Comparison of ENCODE assay signal across 1 cellular context in the genomic region with DNA sequence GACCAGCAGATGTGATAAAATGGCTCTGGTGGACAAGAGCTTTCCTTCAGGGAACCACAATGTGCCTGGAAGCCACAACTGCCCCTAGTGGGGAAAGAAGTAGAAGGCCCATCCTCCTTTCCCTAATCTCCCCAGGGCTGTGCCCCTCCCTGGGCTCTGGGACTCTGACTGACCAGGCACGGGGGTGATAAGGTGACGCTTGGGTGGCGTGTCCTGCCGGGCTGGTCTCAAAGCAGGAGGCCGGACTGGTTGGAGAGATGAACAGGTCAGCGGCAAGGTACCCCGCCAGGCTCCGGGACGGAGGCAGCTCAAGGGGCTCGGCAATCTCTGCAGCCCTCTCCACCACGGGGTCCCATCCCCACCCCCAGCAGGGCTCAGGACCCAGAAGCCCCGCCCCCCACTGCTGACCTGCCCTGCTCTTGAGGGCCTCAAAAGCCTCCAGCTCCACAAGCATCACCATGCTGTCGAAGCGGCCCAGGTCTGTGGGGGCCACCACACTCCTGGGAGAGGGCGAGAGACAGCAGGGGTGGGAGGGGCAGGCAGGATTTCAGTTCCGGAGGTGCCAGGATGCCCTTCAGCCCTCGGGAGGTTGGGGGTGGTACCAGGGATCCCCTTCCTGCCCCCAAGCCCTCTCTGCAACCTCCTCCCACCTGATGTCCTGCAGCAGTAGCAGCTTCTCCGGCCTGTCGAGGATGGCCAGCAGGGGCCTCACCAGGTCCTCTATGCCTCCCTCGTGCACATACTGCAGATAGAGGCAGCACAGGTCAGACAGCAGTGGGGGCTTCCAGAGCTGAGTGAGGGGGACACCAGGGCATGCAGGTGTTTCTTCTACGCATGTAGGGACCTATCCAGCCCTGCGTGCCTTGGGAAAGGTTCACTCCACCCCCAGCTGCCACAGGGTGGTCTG.
A peak's percentile ranks its signal among the peaks of the same experiment; 100 is the strongest.
TF ChIP-seq lines count a peak whose summit lies in the region.

No MANE protein-coding gene starts in this region.

TF ChIP-seq in K562, 482 proteins besides CTCF, POLR2A, EP300 and RAD21 (continues in another document):
- TF ChIP-seq ADNP (tag; IDR thresholded peaks at IDR 0.05) (no peak), MAZ (CRISPR knock-in tag; conservative IDR thresholded peaks at IDR 0.05 in 1 of 2, IDR thresholded peaks at IDR 0.05 in 1 of 2) (peak in 1 of 2 experiments; percentile 75; a peak in 1 of 4 replicates), ZNF695 (CRISPR knock-in tag; IDR thresholded peaks at IDR 0.05) (no peak), SNIP1 (IDR thresholded peaks at IDR 0.05; ENCODE audit: low read depth) (no peak), POLR2AphosphoS2 (IDR thresholded peaks at IDR 0.05; ENCODE audit: low read length) (no peak), CREM (IDR thresholded peaks at IDR 0.05; ENCODE audit: low read depth) (no peak), KHSRP (IDR thresholded peaks at IDR 0.05) (no peak), CEBPB (tag; IDR thresholded peaks at IDR 0.05) (no peak), RAD51 (IDR thresholded peaks at IDR 0.05; ENCODE audit: borderline replicate concordance, low read depth) (no peak), ZNF263 (CRISPR knock-in tag; IDR thresholded peaks at IDR 0.05; ENCODE audit: borderline replicate concordance) (no peak), KAT7 (CRISPR knock-in tag; IDR thresholded peaks at IDR 0.05; ENCODE audit: borderline replicate concordance) (no peak), ZNF354B (CRISPR knock-in tag; IDR thresholded peaks at IDR 0.05) (no peak), SMAD4 (CRISPR knock-in tag; conservative IDR thresholded peaks at IDR 0.05) (no peak), ZNF766 (CRISPR knock-in tag; conservative IDR thresholded peaks at IDR 0.05) (no peak), SMAD2 (IDR thresholded peaks at IDR 0.05; ENCODE audit: low read depth, low read length) (no peak), KDM1A (IDR thresholded peaks at IDR 0.05) (peak; percentile 31 to 57; a peak in 1 of 4 replicates), SRSF1 (IDR thresholded peaks at IDR 0.05; ENCODE audit: low read depth, low read length) (no peak), SNRNP70 (optimal IDR thresholded peaks at IDR 0.05; ENCODE audit: low read depth, low read length) (no peak), ZNF444 (CRISPR knock-in tag; IDR thresholded peaks at IDR 0.05) (no peak), ZNF551 (CRISPR knock-in tag; IDR thresholded peaks at IDR 0.05) (no peak), SMARCA4 (IDR thresholded peaks at IDR 0.05) (0 out of 2 replicates have a peak, but pooled peaks have one; percentile 25), ZNF436 (CRISPR knock-in tag; IDR thresholded peaks at IDR 0.05) (no peak), CBX8 (IDR thresholded peaks at IDR 0.05; ENCODE audit: borderline replicate concordance, extremely low read depth, low read depth, low read length, poor library complexity, severe bottlenecking) (no peak), ARID1B (IDR thresholded peaks at IDR 0.05) (peak; percentile 50; the same call in 1 of the 2 replicates), ETV6 (IDR thresholded peaks at IDR 0.05; ENCODE audit: borderline replicate concordance in 1 of 2, low read depth in 2 of 2, low read length in 1 of 2) (no peak), ETV6 (CRISPR knock-in tag; IDR thresholded peaks at IDR 0.05; ENCODE audit: borderline replicate concordance) (no peak), MYNN (IDR thresholded peaks at IDR 0.05) (0 out of 2 replicates have a peak, but pooled peaks have one; percentile 52), MYNN (CRISPR knock-in tag; IDR thresholded peaks at IDR 0.05) (no peak), XRCC5 (IDR thresholded peaks at IDR 0.05; ENCODE audit: low read depth, low read length) (peak; percentile 20; the same call in 1 of the 2 replicates), ZKSCAN1 (IDR thresholded peaks at IDR 0.05; ENCODE audit: low read depth, low read length) (no peak), GATAD2B (IDR thresholded peaks at IDR 0.05; ENCODE audit: borderline replicate concordance) (0 out of 2 replicates have a peak, but pooled peaks have one; percentile 17), CHD4 (IDR thresholded peaks at IDR 0.05; ENCODE audit: insufficient read depth, insufficient replicate concordance, low read depth, low read length, poor library complexity, severe bottlenecking) (no peak), CBFB (CRISPR knock-in tag; IDR thresholded peaks at IDR 0.05) (no peak), MEF2D (tag; conservative IDR thresholded peaks at IDR 0.05; ENCODE audit: low read depth) (no peak), CBX3 (IDR thresholded peaks at IDR 0.05; ENCODE audit: borderline replicate concordance in 1 of 2, low read length in 2 of 2) (no peak), ZC3H8 (IDR thresholded peaks at IDR 0.05) (no peak), DDX20 (tag; IDR thresholded peaks at IDR 0.05; ENCODE audit: low read depth) (no peak), HLTF (IDR thresholded peaks at IDR 0.05) (no peak), MYC (IDR thresholded peaks at IDR 0.05; ENCODE audit: low read depth, low read length) (peak; percentile 69), MYC (CRISPR knock-in tag; IDR thresholded peaks at IDR 0.05; ENCODE audit: borderline replicate concordance, low read depth) (no peak), SRF (CRISPR knock-in tag; IDR thresholded peaks at IDR 0.05) (0 out of 4 replicates have a peak, but pooled peaks of 1 of the 2 experiments have one; percentile 40)
- TF ChIP-seq, protein P1, sequence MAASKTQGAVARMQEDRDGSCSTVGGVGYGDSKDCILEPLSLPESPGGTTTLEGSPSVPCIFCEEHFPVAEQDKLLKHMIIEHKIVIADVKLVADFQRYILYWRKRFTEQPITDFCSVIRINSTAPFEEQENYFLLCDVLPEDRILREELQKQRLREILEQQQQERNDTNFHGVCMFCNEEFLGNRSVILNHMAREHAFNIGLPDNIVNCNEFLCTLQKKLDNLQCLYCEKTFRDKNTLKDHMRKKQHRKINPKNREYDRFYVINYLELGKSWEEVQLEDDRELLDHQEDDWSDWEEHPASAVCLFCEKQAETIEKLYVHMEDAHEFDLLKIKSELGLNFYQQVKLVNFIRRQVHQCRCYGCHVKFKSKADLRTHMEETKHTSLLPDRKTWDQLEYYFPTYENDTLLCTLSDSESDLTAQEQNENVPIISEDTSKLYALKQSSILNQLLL (CRISPR knock-in tag; IDR thresholded peaks at IDR 0.05; ENCODE audit: borderline replicate concordance), result no peak
- TF ChIP-seq, protein P2, sequence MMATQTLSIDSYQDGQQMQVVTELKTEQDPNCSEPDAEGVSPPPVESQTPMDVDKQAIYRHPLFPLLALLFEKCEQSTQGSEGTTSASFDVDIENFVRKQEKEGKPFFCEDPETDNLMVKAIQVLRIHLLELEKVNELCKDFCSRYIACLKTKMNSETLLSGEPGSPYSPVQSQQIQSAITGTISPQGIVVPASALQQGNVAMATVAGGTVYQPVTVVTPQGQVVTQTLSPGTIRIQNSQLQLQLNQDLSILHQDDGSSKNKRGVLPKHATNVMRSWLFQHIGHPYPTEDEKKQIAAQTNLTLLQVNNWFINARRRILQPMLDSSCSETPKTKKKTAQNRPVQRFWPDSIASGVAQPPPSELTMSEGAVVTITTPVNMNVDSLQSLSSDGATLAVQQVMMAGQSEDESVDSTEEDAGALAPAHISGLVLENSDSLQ (IDR thresholded peaks at IDR 0.05), result peak; percentile 14; the same call in 1 of the 2 replicates
- TF ChIP-seq, protein P3, sequence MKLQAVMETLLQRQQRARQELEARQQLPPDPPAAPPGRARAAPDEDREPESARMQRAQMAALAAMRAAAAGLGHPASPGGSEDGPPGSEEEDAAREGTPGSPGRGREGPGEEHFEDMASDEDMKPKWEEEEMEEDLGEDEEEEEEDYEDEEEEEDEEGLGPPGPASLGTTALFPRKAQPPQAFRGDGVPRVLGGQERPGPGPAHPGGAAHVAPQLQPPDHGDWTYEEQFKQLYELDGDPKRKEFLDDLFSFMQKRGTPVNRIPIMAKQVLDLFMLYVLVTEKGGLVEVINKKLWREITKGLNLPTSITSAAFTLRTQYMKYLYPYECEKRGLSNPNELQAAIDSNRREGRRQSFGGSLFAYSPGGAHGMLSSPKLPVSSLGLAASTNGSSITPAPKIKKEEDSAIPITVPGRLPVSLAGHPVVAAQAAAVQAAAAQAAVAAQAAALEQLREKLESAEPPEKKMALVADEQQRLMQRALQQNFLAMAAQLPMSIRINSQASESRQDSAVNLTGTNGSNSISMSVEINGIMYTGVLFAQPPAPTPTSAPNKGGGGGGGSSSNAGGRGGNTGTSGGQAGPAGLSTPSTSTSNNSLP (IDR thresholded peaks at IDR 0.05; ENCODE audit: borderline replicate concordance, low read depth, low read length), result no peak
- TF ChIP-seq, protein P4, sequence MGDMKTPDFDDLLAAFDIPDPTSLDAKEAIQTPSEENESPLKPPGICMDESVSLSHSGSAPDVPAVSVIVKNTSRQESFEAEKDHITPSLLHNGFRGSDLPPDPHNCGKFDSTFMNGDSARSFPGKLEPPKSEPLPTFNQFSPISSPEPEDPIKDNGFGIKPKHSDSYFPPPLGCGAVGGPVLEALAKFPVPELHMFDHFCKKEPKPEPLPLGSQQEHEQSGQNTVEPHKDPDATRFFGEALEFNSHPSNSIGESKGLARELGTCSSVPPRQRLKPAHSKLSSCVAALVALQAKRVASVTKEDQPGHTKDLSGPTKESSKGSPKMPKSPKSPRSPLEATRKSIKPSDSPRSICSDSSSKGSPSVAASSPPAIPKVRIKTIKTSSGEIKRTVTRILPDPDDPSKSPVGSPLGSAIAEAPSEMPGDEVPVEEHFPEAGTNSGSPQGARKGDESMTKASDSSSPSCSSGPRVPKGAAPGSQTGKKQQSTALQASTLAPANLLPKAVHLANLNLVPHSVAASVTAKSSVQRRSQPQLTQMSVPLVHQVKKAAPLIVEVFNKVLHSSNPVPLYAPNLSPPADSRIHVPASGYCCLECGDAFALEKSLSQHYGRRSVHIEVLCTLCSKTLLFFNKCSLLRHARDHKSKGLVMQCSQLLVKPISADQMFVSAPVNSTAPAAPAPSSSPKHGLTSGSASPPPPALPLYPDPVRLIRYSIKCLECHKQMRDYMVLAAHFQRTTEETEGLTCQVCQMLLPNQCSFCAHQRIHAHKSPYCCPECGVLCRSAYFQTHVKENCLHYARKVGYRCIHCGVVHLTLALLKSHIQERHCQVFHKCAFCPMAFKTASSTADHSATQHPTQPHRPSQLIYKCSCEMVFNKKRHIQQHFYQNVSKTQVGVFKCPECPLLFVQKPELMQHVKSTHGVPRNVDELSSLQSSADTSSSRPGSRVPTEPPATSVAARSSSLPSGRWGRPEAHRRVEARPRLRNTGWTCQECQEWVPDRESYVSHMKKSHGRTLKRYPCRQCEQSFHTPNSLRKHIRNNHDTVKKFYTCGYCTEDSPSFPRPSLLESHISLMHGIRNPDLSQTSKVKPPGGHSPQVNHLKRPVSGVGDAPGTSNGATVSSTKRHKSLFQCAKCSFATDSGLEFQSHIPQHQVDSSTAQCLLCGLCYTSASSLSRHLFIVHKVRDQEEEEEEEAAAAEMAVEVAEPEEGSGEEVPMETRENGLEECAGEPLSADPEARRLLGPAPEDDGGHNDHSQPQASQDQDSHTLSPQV (IDR thresholded peaks at IDR 0.05), result peak; percentile 50; the same call in 1 of the 2 replicates
- TF ChIP-seq, protein P5, sequence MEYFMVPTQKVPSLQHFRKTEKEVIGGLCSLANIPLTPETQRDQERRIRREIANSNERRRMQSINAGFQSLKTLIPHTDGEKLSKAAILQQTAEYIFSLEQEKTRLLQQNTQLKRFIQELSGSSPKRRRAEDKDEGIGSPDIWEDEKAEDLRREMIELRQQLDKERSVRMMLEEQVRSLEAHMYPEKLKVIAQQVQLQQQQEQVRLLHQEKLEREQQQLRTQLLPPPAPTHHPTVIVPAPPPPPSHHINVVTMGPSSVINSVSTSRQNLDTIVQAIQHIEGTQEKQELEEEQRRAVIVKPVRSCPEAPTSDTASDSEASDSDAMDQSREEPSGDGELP (CRISPR knock-in tag; IDR thresholded peaks at IDR 0.05; ENCODE audit: borderline replicate concordance), result peak; percentile 60; the same call in 1 of the 2 replicates
- TF ChIP-seq, protein P6, sequence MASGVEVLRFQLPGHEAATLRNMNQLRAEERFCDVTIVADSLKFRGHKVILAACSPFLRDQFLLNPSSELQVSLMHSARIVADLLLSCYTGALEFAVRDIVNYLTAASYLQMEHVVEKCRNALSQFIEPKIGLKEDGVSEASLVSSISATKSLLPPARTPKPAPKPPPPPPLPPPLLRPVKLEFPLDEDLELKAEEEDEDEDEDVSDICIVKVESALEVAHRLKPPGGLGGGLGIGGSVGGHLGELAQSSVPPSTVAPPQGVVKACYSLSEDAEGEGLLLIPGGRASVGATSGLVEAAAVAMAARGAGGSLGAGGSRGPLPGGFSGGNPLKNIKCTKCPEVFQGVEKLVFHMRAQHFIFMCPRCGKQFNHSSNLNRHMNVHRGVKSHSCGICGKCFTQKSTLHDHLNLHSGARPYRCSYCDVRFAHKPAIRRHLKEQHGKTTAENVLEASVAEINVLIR (CRISPR knock-in tag; IDR thresholded peaks at IDR 0.05), result no peak
- TF ChIP-seq, protein P7, sequence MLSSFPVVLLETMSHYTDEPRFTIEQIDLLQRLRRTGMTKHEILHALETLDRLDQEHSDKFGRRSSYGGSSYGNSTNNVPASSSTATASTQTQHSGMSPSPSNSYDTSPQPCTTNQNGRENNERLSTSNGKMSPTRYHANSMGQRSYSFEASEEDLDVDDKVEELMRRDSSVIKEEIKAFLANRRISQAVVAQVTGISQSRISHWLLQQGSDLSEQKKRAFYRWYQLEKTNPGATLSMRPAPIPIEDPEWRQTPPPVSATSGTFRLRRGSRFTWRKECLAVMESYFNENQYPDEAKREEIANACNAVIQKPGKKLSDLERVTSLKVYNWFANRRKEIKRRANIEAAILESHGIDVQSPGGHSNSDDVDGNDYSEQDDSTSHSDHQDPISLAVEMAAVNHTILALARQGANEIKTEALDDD (IDR thresholded peaks at IDR 0.05), result peak; percentile 39; the same call in 1 of the 2 replicates
- TF ChIP-seq, protein P8, sequence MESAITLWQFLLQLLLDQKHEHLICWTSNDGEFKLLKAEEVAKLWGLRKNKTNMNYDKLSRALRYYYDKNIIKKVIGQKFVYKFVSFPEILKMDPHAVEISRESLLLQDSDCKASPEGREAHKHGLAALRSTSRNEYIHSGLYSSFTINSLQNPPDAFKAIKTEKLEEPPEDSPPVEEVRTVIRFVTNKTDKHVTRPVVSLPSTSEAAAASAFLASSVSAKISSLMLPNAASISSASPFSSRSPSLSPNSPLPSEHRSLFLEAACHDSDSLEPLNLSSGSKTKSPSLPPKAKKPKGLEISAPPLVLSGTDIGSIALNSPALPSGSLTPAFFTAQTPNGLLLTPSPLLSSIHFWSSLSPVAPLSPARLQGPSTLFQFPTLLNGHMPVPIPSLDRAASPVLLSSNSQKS (CRISPR knock-in tag; IDR thresholded peaks at IDR 0.05), result no peak
- TF ChIP-seq, protein P9, sequence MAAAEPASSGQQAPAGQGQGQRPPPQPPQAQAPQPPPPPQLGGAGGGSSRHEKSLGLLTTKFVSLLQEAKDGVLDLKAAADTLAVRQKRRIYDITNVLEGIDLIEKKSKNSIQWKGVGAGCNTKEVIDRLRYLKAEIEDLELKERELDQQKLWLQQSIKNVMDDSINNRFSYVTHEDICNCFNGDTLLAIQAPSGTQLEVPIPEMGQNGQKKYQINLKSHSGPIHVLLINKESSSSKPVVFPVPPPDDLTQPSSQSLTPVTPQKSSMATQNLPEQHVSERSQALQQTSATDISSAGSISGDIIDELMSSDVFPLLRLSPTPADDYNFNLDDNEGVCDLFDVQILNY (CRISPR knock-in tag; IDR thresholded peaks at IDR 0.05), result no peak
- TF ChIP-seq, protein P10, sequence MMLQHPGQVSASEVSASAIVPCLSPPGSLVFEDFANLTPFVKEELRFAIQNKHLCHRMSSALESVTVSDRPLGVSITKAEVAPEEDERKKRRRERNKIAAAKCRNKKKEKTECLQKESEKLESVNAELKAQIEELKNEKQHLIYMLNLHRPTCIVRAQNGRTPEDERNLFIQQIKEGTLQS (IDR thresholded peaks at IDR 0.05), result no peak
- TF ChIP-seq, protein P10 (CRISPR knock-in tag; conservative IDR thresholded peaks at IDR 0.05), result no peak
